Comparison of ENCODE assay signal across 9 cellular contexts in the genomic region with DNA sequence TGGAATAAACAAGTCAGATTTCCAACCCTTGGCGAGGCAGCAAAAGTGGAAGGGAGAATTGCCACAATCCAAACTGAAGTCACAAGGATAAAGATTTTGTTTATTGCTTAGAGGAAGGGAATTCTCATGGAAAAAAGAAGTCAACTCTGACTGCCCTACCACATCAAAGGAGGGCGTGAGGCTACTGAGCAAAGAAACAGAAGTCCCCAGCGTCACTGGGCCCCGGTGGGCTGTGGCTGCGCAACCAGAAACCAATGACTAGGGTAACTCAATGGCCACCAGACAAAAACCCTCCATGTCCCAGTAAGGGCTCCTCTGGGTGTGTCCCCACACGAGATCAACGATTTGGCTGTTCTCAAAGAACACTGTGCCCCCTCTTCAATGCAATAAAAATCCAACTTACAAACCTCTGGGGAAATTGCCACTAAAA.
A peak's percentile ranks its signal among the peaks of the same experiment; 100 is the strongest.
DNase-seq lines count a peak whose midpoint lies in the region; ATAC-seq and TF ChIP-seq lines count a peak whose summit lies in the region.
"Had no signal": no experiment of that assay in that cellular context is flagged by ENCODE, and none has a peak within 500 bp of the region (broad histone marks: within the 10 kb centered on the region; RNA-seq: fewer than 3 reads in every experiment).

No MANE protein-coding gene starts in this region.

- intact Hi-C loops in mucosa of descending colon (cut with DNase I, micrococcal nuclease) = no loop called here
- intact Hi-C loops in thyroid gland (cut with DNase I) = no loop called here

- H3K9me3 ChIP-seq in HUES48 (ENCODE audit: control insufficient read depth, insufficient read depth, low read length) (no peaks in the 10 kb centered on the region), esophagus (ENCODE audit: control insufficient read depth in 2 of 2, insufficient read depth in 1 of 2, low read depth in 1 of 2, low read length in 1 of 2) (no peaks in the 10 kb centered on the region), mucosa of descending colon (no peaks in the 10 kb centered on the region), thyroid gland (no peaks in the 10 kb centered on the region)

- WGBS in esophagus, 2 donors = 61 to 65% methylated on average over 7 of the region's 7 CpGs
- whole genome bisulfite sequencing in thyroid gland, 2 donors = 58 to 68% methylated on average over 7 of the region's 7 CpGs

- DNase-seq in mucosa of descending colon (peak in 1 of 3 donors; percentile 48), thyroid gland (no peak), NCI-H146 treated with DMSO at 0.1 percent for 48 hours (lab: John Stamatoyannopoulos, UW; ENCODE audit: unreplicated experiment) (no peak), HuH-7.5 (ENCODE audit: low spot score) (no peak), pons (ENCODE audit: low spot score) (no peak)
- DNase-seq: central memory CD4-positive, alpha-beta T cell; KG1 had no signal

- peaks cover 4% of the 10 kb centered on the region; the same call in 1 of the 2 replicates for H3K36me3 ChIP-seq in HUES48 (ENCODE audit: control insufficient read depth, insufficient read depth, low read length)
- H3K36me3 ChIP-seq in esophagus (ENCODE audit: control insufficient read depth in 2 of 2, insufficient read depth in 2 of 2, low read length in 1 of 2) = peaks cover 0 to 5% of the 10 kb centered on the region in 2 donors
- H3K36me3 ChIP-seq in mucosa of descending colon (ENCODE audit: low read depth) = no peaks in the 10 kb centered on the region
- no peaks in the 10 kb centered on the region for H3K36me3 ChIP-seq in thyroid gland

- H3K27ac ChIP-seq in HUES48 (ENCODE audit: low read depth, low read length) = peak overlapping the region; percentile 11
- H3K27ac ChIP-seq in esophagus (ENCODE audit: low read depth in 2 of 2, low read length in 1 of 2) = peak overlapping the region; percentile 42 to 75
- peak overlapping the region in 2 of 3 donors; percentile 77 to 84 for H3K27ac ChIP-seq in thyroid gland

- TF ChIP-seq POLR2A in thyroid gland (IDR thresholded peaks at IDR 0.05) = no peak

- TF ChIP-seq CTCF in mucosa of descending colon (IDR thresholded peaks at IDR 0.05) (no peak), thyroid gland (IDR thresholded peaks at IDR 0.05) (no peak)

- H3K4me1 ChIP-seq in HUES48 (ENCODE audit: control insufficient read depth, insufficient read depth, low read length) (peaks cover 35% of the 10 kb centered on the region), esophagus (ENCODE audit: control insufficient read depth in 2 of 2, insufficient read depth in 2 of 2, low read length in 1 of 2) (peaks cover 4 to 15% of the 10 kb centered on the region in 2 donors), mucosa of descending colon (ENCODE audit: low read depth) (peaks cover 8% of the 10 kb centered on the region), thyroid gland (peaks cover 32 to 59% of the 10 kb centered on the region in 2 donors)

- no peak overlapping the region for H3K9ac ChIP-seq in HUES48 (ENCODE audit: low read depth, low read length)

- ATAC-seq in mucosa of descending colon = peak; percentile 56

- no peaks in the 10 kb centered on the region for H3K27me3 ChIP-seq in HUES48 (ENCODE audit: control insufficient read depth, insufficient read depth, low read length)
- H3K27me3 ChIP-seq in esophagus (ENCODE audit: control insufficient read depth in 1 of 2, insufficient read depth in 2 of 2, low read length in 2 of 2) = no peaks in the 10 kb centered on the region
- no peaks in the 10 kb centered on the region for H3K27me3 ChIP-seq in thyroid gland

- no peak overlapping the region for H3K4me3 ChIP-seq in HUES48 (ENCODE audit: low read depth, low read length)
- no peak overlapping the region for H3K4me3 ChIP-seq in esophagus (ENCODE audit: low read depth in 1 of 2, low read length in 2 of 2)
- no peak overlapping the region for H3K4me3 ChIP-seq in mucosa of descending colon
- H3K4me3 ChIP-seq in thyroid gland (replicated peaks in 1 of 3) = no peak overlapping the region

Comparison
In these comparisons a context has a peak if more than half of its experiments do, and no peak if none do; other contexts are left out.
1. H3K27ac ChIP-seq: peak in every context shown above with its lines; median percentile 80 in thyroid gland; 58 in esophagus; 11 in HUES48.